In genomic region chr14:44529026-44529425, GRCh38 we compare ENCODE assay signal across 2 cellular contexts.
TF ChIP-seq lines count a peak whose summit lies in the region.

No MANE protein-coding gene starts in this region.

TF ChIP-seq in GM23338, 12 proteins besides CTCF, POLR2A, EP300 and RAD21:
- no peak for TF ChIP-seq ETS1 (IDR thresholded peaks at IDR 0.05)
- TF ChIP-seq ZNF331 (CRISPR knock-in tag; IDR thresholded peaks at IDR 0.05; ENCODE audit: low read depth): no peak
- TF ChIP-seq POLR2AphosphoS5 (IDR thresholded peaks at IDR 0.05; ENCODE audit: low read depth): no peak
- TF ChIP-seq REST (IDR thresholded peaks at IDR 0.05; ENCODE audit: unreplicated experiment): no peak
- TF ChIP-seq NANOG (IDR thresholded peaks at IDR 0.05; ENCODE audit: borderline replicate concordance): no peak
- no peak for TF ChIP-seq STAT1 (IDR thresholded peaks at IDR 0.05; ENCODE audit: unreplicated experiment)
- no peak for TF ChIP-seq JUNB (IDR thresholded peaks at IDR 0.05; ENCODE audit: unreplicated experiment)
- no peak for TF ChIP-seq ZNF114 (CRISPR knock-in tag; IDR thresholded peaks at IDR 0.05)
- no peak for TF ChIP-seq EZH2phosphoT487 (IDR thresholded peaks at IDR 0.05; ENCODE audit: unreplicated experiment)
- TF ChIP-seq ZNF462 (CRISPR knock-in tag; IDR thresholded peaks at IDR 0.05): no peak
- no peak for TF ChIP-seq EZH2 (IDR thresholded peaks at IDR 0.05; ENCODE audit: low read depth, unreplicated experiment)
- TF ChIP-seq CREB1 (CRISPR knock-in tag; IDR thresholded peaks at IDR 0.05; ENCODE audit: low read depth): no peak

TF ChIP-seq in HEK293T, 16 proteins besides CTCF, POLR2A, EP300 and RAD21:
- TF ChIP-seq TARDBP (IDR thresholded peaks at IDR 0.05): no peak
